16 cellular contexts compared by ENCODE assay signal in genomic region chr5:25107878-25108277, GRCh38.
"Had no signal": no experiment of that assay in that cellular context is flagged by ENCODE, and none has a peak within 500 bp of the region (broad histone marks: within the 10 kb centered on the region; RNA-seq: fewer than 3 reads in every experiment).

No MANE protein-coding gene starts in this region.

- H3K4me3 ChIP-seq: dorsolateral prefrontal cortex, hepatocyte, ovary, sigmoid colon, stomach, thoracic aorta had no signal

- H3K36me3 ChIP-seq: ovary, sigmoid colon, stomach, thoracic aorta had no signal

- H2AFZ ChIP-seq: hepatocyte had no signal

- H3K4me2 ChIP-seq: hepatocyte had no signal

- H3K27ac ChIP-seq: dorsolateral prefrontal cortex, hepatocyte, ovary, sigmoid colon, stomach, thoracic aorta had no signal

- DNase-seq: activated CD4-positive, alpha-beta T cell treated with anti-CD3 and anti-CD28 coated beads, Interleukin-2, amount 50 U/mL, for 4 hours; activated CD4-positive, CD25-positive, alpha-beta regulatory T cell treated with anti-CD3 and anti-CD28 coated beads, Interleukin-2, amount 50 U/mL, for 72 hours; activated naive CD4-positive, alpha-beta T cell treated with anti-CD3 and anti-CD28 coated beads for 36 hours; activated naive CD8-positive, alpha-beta T cell treated with anti-CD3 and anti-CD28 coated beads, Interleukin-2, amount 50 U/mL, for 24 hours; activated T-cell treated with anti-CD3 and anti-CD28 coated beads for 4 hours; aorta; dorsolateral prefrontal cortex; endodermal cell; erythroblast; islet precursor cell; ovary; sigmoid colon; stimulated activated CD4-positive, alpha-beta T cell treated with anti-CD3 and anti-CD28 coated beads, Interleukin-1b, Interleukin-23, amount 100 ng/mL, for 48 hours; stomach had no signal

- ATAC-seq: activated naive CD8-positive, alpha-beta T cell treated with anti-CD3 and anti-CD28 coated beads, Interleukin-2, amount 50 U/mL, for 24 hours had no signal

- H3K4me1 ChIP-seq: sigmoid colon, stomach had no signal

- H3K79me2 ChIP-seq: hepatocyte had no signal

- H3K27me3 ChIP-seq: dorsolateral prefrontal cortex, hepatocyte, ovary, sigmoid colon, stomach had no signal

- H3K9me3 ChIP-seq: ovary, sigmoid colon, thoracic aorta had no signal
